ENCODE assay signal across 10 cellular contexts in the genomic region with DNA sequence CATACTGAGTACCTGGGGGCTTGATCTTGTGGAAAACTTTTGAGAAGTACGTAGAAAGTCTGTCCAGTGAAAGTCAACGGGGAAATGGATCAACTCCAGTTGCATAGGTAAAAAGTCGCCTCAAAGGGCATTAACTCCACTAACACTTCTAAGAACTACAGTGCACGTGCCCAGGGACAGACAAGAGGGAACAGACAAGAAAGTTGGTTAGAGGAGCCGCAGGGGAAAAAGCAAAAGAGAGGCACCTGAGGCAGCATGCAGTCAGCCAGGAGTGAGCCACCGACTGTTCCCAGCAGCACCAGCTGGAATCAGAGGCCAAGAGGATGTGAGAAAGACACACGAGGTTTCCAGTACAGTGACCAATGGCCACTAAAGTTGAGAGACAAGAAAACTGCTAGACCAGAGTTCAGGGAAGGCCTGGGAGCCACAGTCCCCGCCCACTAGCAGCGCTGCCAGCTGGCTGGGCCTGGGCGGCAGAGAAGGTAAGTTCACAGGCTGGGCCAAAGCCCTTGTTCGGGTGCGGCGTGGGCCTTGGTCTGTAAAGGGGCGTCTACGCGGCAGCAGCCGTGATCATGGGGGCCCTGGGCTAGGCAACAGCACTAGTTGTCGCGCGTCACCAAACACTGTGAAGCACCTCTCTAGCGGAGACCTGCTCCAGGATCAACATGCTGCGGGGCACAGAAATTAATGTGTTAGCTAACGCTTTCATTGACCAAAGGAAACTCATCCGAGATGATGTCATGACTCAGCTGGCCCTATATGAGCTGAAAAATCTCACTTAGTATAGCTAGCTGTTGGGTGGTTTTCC. TPM values are rescaled to one million over a fixed set of nuclear protein-coding genes. Genes with fewer than 3 reads are reported as not detected.
DNase-seq lines count a peak whose midpoint lies in the region; ATAC-seq, FAIRE-seq and TF ChIP-seq lines count a peak whose summit lies in the region.
"Had no signal": no experiment of that assay in that cellular context is flagged by ENCODE, and none has a peak within 500 bp of the region (broad histone marks: within the 10 kb centered on the region; RNA-seq: fewer than 3 reads in every experiment).

No MANE protein-coding gene starts in this region.

- H3K27ac ChIP-seq in cardiac muscle cell (peak overlapping the region; percentile 22), trophoblast cell (ENCODE audit: low read depth, low read length) (no peak overlapping the region)

- peaks cover 22% of the 10 kb centered on the region for H3K79me2 ChIP-seq in trophoblast cell (ENCODE audit: control insufficient read depth, insufficient read depth, low read length, poor library complexity)

- H3K4ac ChIP-seq in trophoblast cell (ENCODE audit: low read depth, low read length) = peak overlapping the region; percentile 97

- H3K27me3 ChIP-seq in cardiac muscle cell (no peaks in the 10 kb centered on the region), trophoblast cell (ENCODE audit: insufficient read depth, low read length) (no peaks in the 10 kb centered on the region)

- H4K91ac ChIP-seq in trophoblast cell (ENCODE audit: low read depth, low read length) = no peak overlapping the region

- H4K8ac ChIP-seq in trophoblast cell (ENCODE audit: low read depth, low read length) = no peak overlapping the region

- H3K79me1 ChIP-seq in trophoblast cell (ENCODE audit: low read length) = peaks cover 5% of the 10 kb centered on the region

- DNase-seq in RCC 7860 (ENCODE audit: low spot score) (peak; percentile 86), cardiac muscle cell (ENCODE audit: low read depth in 1 of 2, low spot score in 1 of 2) (no peak), trophoblast cell (no peak), iPS-NIHi11 (ENCODE audit: low spot score) (no peak), COR-L47 (lab: John Stamatoyannopoulos, UW) (no peak), cerebellar nuclear complex (lab: John Stamatoyannopoulos, UW) (no peak)
- no peak for DNase-seq in activated naive CD4-positive, alpha-beta T cell treated with Interleukin-2 at 50 U/mL for 16 hours

- peaks cover 21% of the 10 kb centered on the region for H3K4me1 ChIP-seq in cardiac muscle cell (ENCODE audit: low read depth)
- H3K4me1 ChIP-seq in trophoblast cell (ENCODE audit: control insufficient read depth in 1 of 2, insufficient read depth in 2 of 2, low read length in 2 of 2) = peaks cover 19 to 42% of the 10 kb centered on the region in 2 experiments

- no peak for TF ChIP-seq CTCF in cardiac muscle cell (IDR thresholded peaks at IDR 0.05; ENCODE audit: low read depth, low read length)

- H3K4me3 ChIP-seq in cardiac muscle cell = no peak overlapping the region
- H3K4me3 ChIP-seq in trophoblast cell (ENCODE audit: low read depth, low read length) = no peak overlapping the region
- H3K4me3 ChIP-seq: HAP-1, skin epidermis had no signal

- peak; percentile 79 for FAIRE-seq in RCC 7860 (lab: Jason Lieb, UNC)

- no peak overlapping the region for H3K4me2 ChIP-seq in trophoblast cell (ENCODE audit: low read length)

- H2BK12ac ChIP-seq in trophoblast cell (ENCODE audit: low read length) = no peak overlapping the region

- H2BK120ac ChIP-seq in trophoblast cell (ENCODE audit: insufficient read depth, low read length, poor library complexity) = no peak overlapping the region

- H3K23ac ChIP-seq in trophoblast cell (ENCODE audit: low read length) = no peak overlapping the region

- peak; percentile 11 for ATAC-seq in GM18907 (IDR thresholded peaks at IDR 0.05; ENCODE audit: unreplicated experiment)

- H2BK5ac ChIP-seq in trophoblast cell (ENCODE audit: low read depth, low read length, poor library complexity) = no peak overlapping the region

- no peak overlapping the region for H3K9ac ChIP-seq in trophoblast cell (ENCODE audit: low read length)

- no peaks in the 10 kb centered on the region for H3K36me3 ChIP-seq in cardiac muscle cell
- H3K36me3 ChIP-seq in trophoblast cell (ENCODE audit: control insufficient read depth in 1 of 2, insufficient read depth in 2 of 2, low read length in 2 of 2) = peaks cover 5 to 10% of the 10 kb centered on the region in 2 experiments

- H3K9me3 ChIP-seq in cardiac muscle cell (ENCODE audit: low read depth) (no peaks in the 10 kb centered on the region), trophoblast cell (ENCODE audit: insufficient read depth, low read depth, low read length) (no peaks in the 10 kb centered on the region)
- H3K9me3 ChIP-seq: HAP-1 had no signal

- H4K12ac ChIP-seq in trophoblast cell (ENCODE audit: low read depth, low read length) = no peak overlapping the region

- no CpG with 5 or more reads among the region's 24 CpGs for WGBS in trophoblast cell (ENCODE audit: extremely low coverage, insufficient coverage, insufficient read length)

- H2AFZ ChIP-seq in trophoblast cell (ENCODE audit: insufficient read depth, low read length, poor library complexity) = no peak overlapping the region

- no peak overlapping the region for H2AK5ac ChIP-seq in trophoblast cell (ENCODE audit: low read length)

- H3K18ac ChIP-seq in trophoblast cell (ENCODE audit: low read length) = peak overlapping the region; percentile 7

- H3K14ac ChIP-seq in trophoblast cell (ENCODE audit: low read length) = peak overlapping the region; percentile 32

RNA-seq across cellular contexts. Expression of a gene that starts 14.0 kb away (rescaled TPM):
- 490 and 576 TPM in 2 replicates for total RNA-seq in cardiac muscle cell
- polyA plus RNA-seq in cardiac muscle cell = 321 and 326 TPM in 2 replicates
- 787 and 808 TPM in 2 replicates for polyA plus RNA-seq in trophoblast cell (2013)
